ENCODE assay signal across 8 cellular contexts in genomic region chr6:106511274-106512047, GRCh38.
A peak's percentile ranks its signal among the peaks of the same experiment; 100 is the strongest.
DNase-seq lines count a peak whose midpoint lies in the region; ATAC-seq and TF ChIP-seq lines count a peak whose summit lies in the region.

No MANE protein-coding gene starts in this region.

- DNase-seq in NCI-H2171 treated with DMSO at 0.1 percent for 48 hours (lab: John Stamatoyannopoulos, UW) (peak; percentile 5), NCI-H2171 (lab: John Stamatoyannopoulos, UW) (no peak), LoVo (ENCODE audit: low spot score) (peak; percentile 58), Right ventricle myocardium inferior (ENCODE audit: missing footprints) (peak; percentile 68)
- peak; percentile 32 for DNase-seq in activated T-helper 9 cell treated with anti-CD3 and anti-CD28 coated beads, Interleukin-2, amount 50 U/mL, for 16 hours (ENCODE audit: low read depth)

- H3K27me3 ChIP-seq in parathyroid adenoma (ENCODE audit: control insufficient read depth, insufficient read depth, low read length): no peaks in the 10 kb centered on the region

- no peak for TF ChIP-seq CTCF in parathyroid adenoma (IDR thresholded peaks at IDR 0.05)

- H3K9me3 ChIP-seq in parathyroid adenoma (ENCODE audit: control insufficient read depth, low read length): no peaks in the 10 kb centered on the region

- no peak overlapping the region for H3K27ac ChIP-seq in parathyroid adenoma

- intact Hi-C loops in Right ventricle myocardium inferior (cut with DNase I): loop anchor here (10.0 kb wide), 1 partner anchor 67 kb away; no protein-coding TSS in a partner anchor

- H2AFZ ChIP-seq in parathyroid adenoma: peak overlapping the region; percentile 89

- ATAC-seq in Right ventricle myocardium inferior (no peak), HG03442 (IDR thresholded peaks at IDR 0.05; ENCODE audit: unreplicated experiment) (no peak), HG03520 (IDR thresholded peaks at IDR 0.05; ENCODE audit: unreplicated experiment) (no peak)

- peaks cover 2% of the 10 kb centered on the region for H3K4me1 ChIP-seq in parathyroid adenoma

- peak overlapping the region; percentile 87 for H3K4me2 ChIP-seq in parathyroid adenoma (ENCODE audit: low read length)

- no peaks in the 10 kb centered on the region for H3K79me2 ChIP-seq in parathyroid adenoma

- no peaks in the 10 kb centered on the region for H3K36me3 ChIP-seq in parathyroid adenoma (ENCODE audit: control insufficient read depth, insufficient read depth, low read length)

- peak overlapping the region; percentile 81 for H3K4me3 ChIP-seq in parathyroid adenoma (ENCODE audit: low read depth, low read length)

- H3K9ac ChIP-seq in parathyroid adenoma: no peak overlapping the region
